ENCODE assay signal across 9 cellular contexts in genomic region chr13:40590112-40590862, GRCh38.
DNase-seq lines count a peak whose midpoint lies in the region; TF ChIP-seq lines count a peak whose summit lies in the region.
"Had no signal": no experiment of that assay in that cellular context is flagged by ENCODE, and none has a peak within 500 bp of the region (broad histone marks: within the 10 kb centered on the region; RNA-seq: fewer than 3 reads in every experiment).

No MANE protein-coding gene starts in this region.

- DNase-seq in right atrium auricular region (ENCODE audit: low spot score) (no peak), cardiac septum (ENCODE audit: low spot score) (no peak), ascending aorta (ENCODE audit: low spot score in 2 of 2) (no peak), uterus (no peak), SKM-1 treated with dmso at 0.1 percent for 144 hours (lab: John Stamatoyannopoulos, UW; ENCODE audit: unreplicated experiment) (no peak), brain microvascular endothelial cell (no peak), Ammon's horn (ENCODE audit: low spot score) (no peak)
- DNase-seq: NCI-H1417 treated with DMSO at 0.1 percent for 48 hours had no signal

- H3K27ac ChIP-seq in right atrium auricular region, result peak overlapping the region; percentile 56 to 62
- H3K27ac ChIP-seq in ascending aorta, result peak overlapping the region; percentile 41 to 68
- H3K27ac ChIP-seq in mucosa of rectum (ENCODE audit: low read depth in 2 of 2, low read length in 2 of 2), result peak overlapping the region; percentile 18 to 29
- H3K27ac ChIP-seq in uterus, result peak overlapping the region; percentile 50 to 63
- no peak overlapping the region for H3K27ac ChIP-seq in brain microvascular endothelial cell

- intact Hi-C loops in cardiac septum (cut with DNase I), result no loop called here
- intact Hi-C loops in ascending aorta (cut with DNase I), result loop anchor here (5.0 kb wide), 1 partner anchor 72 kb away; no protein-coding TSS in a partner anchor
- intact Hi-C loops in uterus (cut with DNase I; ENCODE audit: low total_unique reads), result no loop called here

- H3K9ac ChIP-seq in mucosa of rectum (ENCODE audit: low read depth in 1 of 2, low read length in 2 of 2), result no peak overlapping the region

- TF ChIP-seq CTCF in right atrium auricular region (IDR thresholded peaks at IDR 0.05) (no peak), ascending aorta (IDR thresholded peaks at IDR 0.05) (no peak), uterus (IDR thresholded peaks at IDR 0.05) (no peak), brain microvascular endothelial cell (IDR thresholded peaks at IDR 0.05; ENCODE audit: low read depth, low read length, missing control alignments) (no peak)

- H3K4me3 ChIP-seq in right atrium auricular region (no peak overlapping the region), ascending aorta (no peak overlapping the region), mucosa of rectum (ENCODE audit: low read length in 2 of 2) (no peak overlapping the region), uterus (no peak overlapping the region), brain microvascular endothelial cell (ENCODE audit: low read depth, low read length) (no peak overlapping the region)

- no peaks in the 10 kb centered on the region for H3K27me3 ChIP-seq in right atrium auricular region
- H3K27me3 ChIP-seq in ascending aorta, result no peaks in the 10 kb centered on the region
- no peaks in the 10 kb centered on the region for H3K27me3 ChIP-seq in mucosa of rectum (ENCODE audit: control insufficient read depth in 2 of 2, insufficient read depth in 2 of 2, low read length in 2 of 2)
- H3K27me3 ChIP-seq in uterus, result no peaks in the 10 kb centered on the region
- no peaks in the 10 kb centered on the region for H3K27me3 ChIP-seq in brain microvascular endothelial cell (replicated peaks)

- H3K4me1 ChIP-seq in right atrium auricular region (peaks cover 0 to 63% of the 10 kb centered on the region in 2 donors), ascending aorta (peaks cover 15 to 34% of the 10 kb centered on the region in 2 donors), mucosa of rectum (ENCODE audit: control insufficient read depth in 2 of 2, insufficient read depth in 2 of 2, low read length in 2 of 2) (peaks cover 3 to 15% of the 10 kb centered on the region in 2 donors), uterus (peaks cover 0 to 8% of the 10 kb centered on the region in 2 donors)

- H3K9me3 ChIP-seq in right atrium auricular region (no peaks in the 10 kb centered on the region), ascending aorta (no peaks in the 10 kb centered on the region), mucosa of rectum (ENCODE audit: control insufficient read depth in 2 of 2, low read length in 2 of 2) (no peaks in the 10 kb centered on the region), uterus (no peaks in the 10 kb centered on the region)

- no peak for TF ChIP-seq POLR2A in uterus (IDR thresholded peaks at IDR 0.05)

- H3K36me3 ChIP-seq in right atrium auricular region (no peaks in the 10 kb centered on the region), ascending aorta (no peaks in the 10 kb centered on the region), mucosa of rectum (ENCODE audit: control insufficient read depth in 2 of 2, insufficient read depth in 2 of 2, low read length in 2 of 2) (no peaks in the 10 kb centered on the region), uterus (no peaks in the 10 kb centered on the region), brain microvascular endothelial cell (replicated peaks) (no peaks in the 10 kb centered on the region)

- in situ Hi-C loops in brain microvascular endothelial cell (cut with HindIII; ENCODE audit: low pct_ligation_motif_present, low sequenced_read_pairs), result no loop called here
